1 cellular context compared by ENCODE assay signal in genomic region chr21:34593423-34593822, GRCh38.
TF ChIP-seq lines count a peak whose summit lies in the region.

No MANE protein-coding gene starts in this region.

TF ChIP-seq in GM23338, 12 proteins besides CTCF, POLR2A, EP300 and RAD21 (continued from another document):
- TF ChIP-seq, protein P1, sequence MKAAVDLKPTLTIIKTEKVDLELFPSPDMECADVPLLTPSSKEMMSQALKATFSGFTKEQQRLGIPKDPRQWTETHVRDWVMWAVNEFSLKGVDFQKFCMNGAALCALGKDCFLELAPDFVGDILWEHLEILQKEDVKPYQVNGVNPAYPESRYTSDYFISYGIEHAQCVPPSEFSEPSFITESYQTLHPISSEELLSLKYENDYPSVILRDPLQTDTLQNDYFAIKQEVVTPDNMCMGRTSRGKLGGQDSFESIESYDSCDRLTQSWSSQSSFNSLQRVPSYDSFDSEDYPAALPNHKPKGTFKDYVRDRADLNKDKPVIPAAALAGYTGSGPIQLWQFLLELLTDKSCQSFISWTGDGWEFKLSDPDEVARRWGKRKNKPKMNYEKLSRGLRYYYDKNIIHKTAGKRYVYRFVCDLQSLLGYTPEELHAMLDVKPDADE (IDR thresholded peaks at IDR 0.05): no peak
- TF ChIP-seq REST (IDR thresholded peaks at IDR 0.05; ENCODE audit: unreplicated experiment) (no peak), JUNB (IDR thresholded peaks at IDR 0.05; ENCODE audit: unreplicated experiment) (no peak), STAT1 (IDR thresholded peaks at IDR 0.05; ENCODE audit: unreplicated experiment) (no peak)
TF ChIP-seq in GM23338: peak in this region for 0.
